In genomic region chr5:62403411-62404250, GRCh38 we compare ENCODE assay signal across 8 cellular contexts. TPM values are rescaled to one million over a fixed set of nuclear protein-coding genes. Genes with fewer than 3 reads are reported as not detected.
DNase-seq lines count a peak whose midpoint lies in the region; TF ChIP-seq lines count a peak whose summit lies in the region.

Gene DIMT1 (minus strand): TSS chr5:62403905. CDS start chr5:62403772, 133 bp downstream.

- no peaks in the 10 kb centered on the region for H3K27me3 ChIP-seq in neuron (ENCODE audit: insufficient read depth, low read length)
- H3K27me3 ChIP-seq in subcutaneous abdominal adipose tissue (ENCODE audit: control insufficient read depth in 5 of 5, insufficient read depth in 4 of 5, low read length in 5 of 5) = no peaks in the 10 kb centered on the region

- H3K36me3 ChIP-seq in neuron (ENCODE audit: insufficient read depth, low read length) = peaks cover 21% of the 10 kb centered on the region
- peaks cover 0 to 13% (median 6%) of the 10 kb centered on the region in 5 donors for H3K36me3 ChIP-seq in subcutaneous abdominal adipose tissue (ENCODE audit: control insufficient read depth in 5 of 5, insufficient read depth in 5 of 5, low read length in 5 of 5)

- H3K4me3 ChIP-seq in neuron (ENCODE audit: low read length) (peak within 1 kb of the TSS; percentile 72), subcutaneous abdominal adipose tissue (ENCODE audit: low read depth in 1 of 5, low read length in 5 of 5) (peak within 1 kb of the TSS; percentile 82 to 96 (median 86))

- in situ Hi-C loops in SK-MEL-5 (cut with HindIII; ENCODE audit: low pct_unique_long_range_greater_than_20kb, low sequenced_read_pairs) = no loop called here

- H3K4me1 ChIP-seq in neuron (ENCODE audit: insufficient read depth, low read length) (peaks cover 12% of the 10 kb centered on the region), subcutaneous abdominal adipose tissue (ENCODE audit: control insufficient read depth in 5 of 5, insufficient read depth in 5 of 5, low read length in 5 of 5) (peaks cover 0 to 16% (median 12%) of the 10 kb centered on the region in 5 donors)

- peak within 1 kb of the TSS; percentile 91 for H2AFZ ChIP-seq in neuron (ENCODE audit: low read depth, low read length)

- H3K9ac ChIP-seq in subcutaneous abdominal adipose tissue (ENCODE audit: low read length in 5 of 5) = peak within 1 kb of the TSS; percentile 64 to 98 (median 95)

- H3K9me3 ChIP-seq in neuron (ENCODE audit: low read length) = no peaks in the 10 kb centered on the region
- H3K9me3 ChIP-seq in subcutaneous abdominal adipose tissue (ENCODE audit: control insufficient read depth in 5 of 5, low read length in 5 of 5) = no peaks in the 10 kb centered on the region

- POLR2A ChIA-PET in HEK293T (lab: Yijun Ruan, JAX) = interaction anchor here (0.6 to 2.1 kb wide), 30 partner anchors 9 to 385 kb away, joined by 3 to 60 read pairs (median 4); partner anchors contain the start of genes IPO11 and KIF2A

- CTCF ChIA-PET in HEK293T (lab: Yijun Ruan, JAX) = interaction anchor here (0.5 to 1.3 kb wide), 4 partner anchors 9 to 135 kb away, joined by 3 read pairs; partner anchors contain the start of gene IPO11

- peak within 1 kb of the TSS; percentile 91 for H3K27ac ChIP-seq in subcutaneous abdominal adipose tissue (ENCODE audit: low read depth, low read length)

- DNase-seq in GF-D8 (lab: John Stamatoyannopoulos, UW) (peak; percentile 94), HEK293T (ENCODE audit: extremely low spot score) (peak; percentile 92), MV-4-11 (lab: John Stamatoyannopoulos, UW) (peak; percentile 98), SK-MEL-5 (ENCODE audit: low read depth, low spot score) (peak; percentile 98), foreskin melanocyte (peak; percentile 98)
- peak; percentile 94 for DNase-seq in activated naive CD4-positive, alpha-beta T cell treated with Interleukin-2 at 50 U/mL for 16 hours

TF ChIP-seq in HEK293T, 16 proteins besides CTCF, POLR2A, EP300 and RAD21:
- TF ChIP-seq ARNT (IDR thresholded peaks at IDR 0.05) (peak; percentile 57), ELF4 (IDR thresholded peaks at IDR 0.05) (0 out of 2 replicates have a peak, but pooled peaks have one; percentile 47), L3MBTL2 (conservative IDR thresholded peaks at IDR 0.05) (peak; percentile 81), SP1 (IDR thresholded peaks at IDR 0.05) (no peak), TARDBP (IDR thresholded peaks at IDR 0.05) (no peak)
TF ChIP-seq in HEK293T: peak in this region for 3.

RNA-seq across cellular contexts. Expression of gene DIMT1, which starts in this region (rescaled TPM):
- total RNA-seq in SK-MEL-5 (2014; rRNA removed; shearing (Covaris generic)) = 55.7 and 60.3 TPM in 2 replicates
- polyA plus RNA-seq in SK-MEL-5 (2015; cell fraction: cytosol; rRNA removed) = 37.5 and 51.5 TPM in 2 replicates
- 57.1 and 58.3 TPM in 2 replicates for polyA plus RNA-seq in SK-MEL-5 (2015; cell fraction: nucleus; rRNA removed)

Comparison
In these comparisons a context has a peak if more than half of its experiments do, and no peak if none do; other contexts are left out.
1. Peak in every context shown above with its lines: DNase-seq, H3K4me3 ChIP-seq and H3K27ac ChIP-seq.